3 cellular contexts compared by ENCODE assay signal in the genomic region with DNA sequence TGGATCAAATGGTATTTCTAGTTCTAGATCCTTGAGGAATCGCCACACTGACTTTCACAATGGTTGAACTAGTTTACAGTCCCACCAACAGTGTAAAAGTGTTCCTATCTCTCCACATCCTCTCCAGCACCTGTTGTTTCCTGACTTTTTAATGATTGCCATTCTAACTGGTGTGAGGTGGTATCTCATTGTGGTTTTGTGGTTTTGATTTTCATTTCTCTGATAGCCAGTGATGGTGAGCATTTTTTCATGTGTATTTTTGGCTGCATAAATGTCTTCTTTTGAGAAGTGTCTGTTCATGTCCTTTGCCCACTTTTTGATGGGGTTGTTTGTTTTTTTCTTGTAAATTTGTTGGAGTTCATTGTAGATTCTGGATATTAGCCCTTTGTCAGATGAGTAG. TPM values are rescaled to one million over a fixed set of nuclear protein-coding genes. Genes with fewer than 3 reads are reported as not detected.
DNase-seq lines count a peak whose midpoint lies in the region; ATAC-seq, FAIRE-seq and TF ChIP-seq lines count a peak whose summit lies in the region.
"Not testable (repeated sequence)": the region's sequence is repeated elsewhere in the genome, so short reads cannot be mapped to it uniquely, and the experiment has no call there.

No MANE protein-coding gene starts in this region.

- not testable (repeated sequence) for H3K27ac ChIP-seq in HEK293 (ENCODE audit: extremely low read depth, low read depth, low read length); K562 (ENCODE audit: extremely low read depth, low read depth, low read length)

- not testable (repeated sequence) for TF ChIP-seq POLR2A in K562 (conservative IDR thresholded peaks at IDR 0.05)

- POLR2A ChIA-PET in HEK293 (lab: Yijun Ruan, JAX); K562 (lab: Yijun Ruan, JAX): not testable (repeated sequence)

- intact Hi-C loops in K562 (cut with micrococcal nuclease) = not testable (repeated sequence)

- not testable (repeated sequence) for H3K4me3 ChIP-seq in HEK293 (ENCODE audit: low read depth, low read length); K562

- H3K27me3 ChIP-seq in K562 (ENCODE audit: control insufficient read depth in 2 of 2, insufficient read depth in 2 of 2, low read length in 2 of 2) = not testable (repeated sequence)

- not testable (repeated sequence) for H3K4me2 ChIP-seq in K562 (ENCODE audit: insufficient read depth, low read length)

- BruUV-seq in K562 (replicated peaks; lab: Mats Ljungman, UMichigan) = not testable (repeated sequence)

- not testable (repeated sequence) for H3K9me1 ChIP-seq in K562 (ENCODE audit: control insufficient read depth, insufficient read depth, low read length)

- not testable (repeated sequence) for TF ChIP-seq CTCF in HEK293 (tag by site-specific recombination; IDR thresholded peaks at IDR 0.05); K562 (IDR thresholded peaks at IDR 0.05 in 2 of 3, conservative IDR thresholded peaks at IDR 0.05 in 1 of 3; ENCODE audit: insufficient read depth in 2 of 3, low read depth in 1 of 3, low read length in 3 of 3)

- not testable (repeated sequence) for H3K36me3 ChIP-seq in HEK293 (ENCODE audit: control insufficient read depth in 2 of 2, insufficient read depth in 1 of 2, low read length in 2 of 2); K562 (ENCODE audit: control insufficient read depth, insufficient read depth, low read length)

- CTCF ChIA-PET in HEK293 (lab: Yijun Ruan, JAX) = interaction anchor here (1.0 kb wide), 1 partner anchor 23 kb away, joined by 3 read pairs; a partner anchor contains a TSS
- CTCF ChIA-PET in K562 (lab: Yijun Ruan, JAX; ENCODE audit: low intra/inter-chr PET ratio) = not testable (repeated sequence)

- not testable (repeated sequence) for H3K4me1 ChIP-seq in HEK293 (ENCODE audit: control insufficient read depth, insufficient read depth, low read length); K562 (replicated peaks in 1 of 2; ENCODE audit: control insufficient read depth in 2 of 2, insufficient read depth in 2 of 2, low read length in 2 of 2)

- not testable (repeated sequence) for ATAC-seq in K562

- not testable (repeated sequence) for H4K20me1 ChIP-seq in K562 (replicated peaks; ENCODE audit: control insufficient read depth, insufficient read depth, low read length)

- 8% methylated on average over 1 of the region's 1 CpG for WGBS in K562 (ENCODE audit: insufficient coverage, low coverage, missing lambda C conversion rate)

- TF ChIP-seq EP300 in K562 (IDR thresholded peaks at IDR 0.05; ENCODE audit: low read length) = not testable (repeated sequence)

- TF ChIP-seq RAD21 in K562 (CRISPR knock-in tag; conservative IDR thresholded peaks at IDR 0.05 in 1 of 2, IDR thresholded peaks at IDR 0.05 in 1 of 2) = not testable (repeated sequence)

- in situ Hi-C loops in K562 (cut with MboI) = not testable (repeated sequence)

- not testable (repeated sequence) for H3K9me3 ChIP-seq in HEK293 (ENCODE audit: control insufficient read depth, insufficient read depth, low read depth, low read length); K562 (replicated peaks; ENCODE audit: control insufficient read depth, insufficient read depth, low read depth, low read length)

- H3K79me2 ChIP-seq in K562 (ENCODE audit: control insufficient read depth, insufficient read depth, low read length) = not testable (repeated sequence)

- H2AFZ ChIP-seq in K562 (ENCODE audit: low read depth, low read length) = not testable (repeated sequence)

- FAIRE-seq in K562 (lab: Jason Lieb, UNC) = not testable (repeated sequence)

- DNase-seq in OCI-M1 (lab: John Stamatoyannopoulos, UW) = peak; percentile 14
- DNase-seq in K562 (ENCODE audit: extremely low read depth in 1 of 4, low spot score in 3 of 4) = not testable (repeated sequence)

- H3K9ac ChIP-seq in K562 (ENCODE audit: insufficient read depth in 1 of 2, low read depth in 2 of 2, low read length in 2 of 2) = not testable (repeated sequence)

TF ChIP-seq in HEK293, 187 proteins besides CTCF, POLR2A, EP300 and RAD21:
- TF ChIP-seq ZNF184 (tag by site-specific recombination; IDR thresholded peaks at IDR 0.05) = 0 out of 2 replicates have a peak, but pooled peaks have one; percentile 24
- peak; percentile 53; the same call in 1 of the 2 replicates for TF ChIP-seq SCRT2 (tag by site-specific recombination; IDR thresholded peaks at IDR 0.05)
TF ChIP-seq in HEK293: peak in this region for 2; not testable (repeated sequence) for 185.

TF ChIP-seq in K562, 482 proteins besides CTCF, POLR2A, EP300 and RAD21 (continues in another document):
- TF ChIP-seq CBFA2T3 (IDR thresholded peaks at IDR 0.05) (peak; percentile 30; the same call in 1 of the 2 replicates), ZNF184 (CRISPR knock-in tag; IDR thresholded peaks at IDR 0.05) (peak; percentile 73; the same call in 1 of the 2 replicates), ZNF764 (CRISPR knock-in tag; IDR thresholded peaks at IDR 0.05; ENCODE audit: low read depth) (peak; percentile 73), TRIM28 (IDR thresholded peaks at IDR 0.05) (0 out of 2 replicates have a peak, but pooled peaks have one; percentile 27), TRIM24 (IDR thresholded peaks at IDR 0.05) (0 out of 4 replicates have a peak, but pooled peaks have one; percentile 28 to 34)
- TF ChIP-seq, protein P1, sequence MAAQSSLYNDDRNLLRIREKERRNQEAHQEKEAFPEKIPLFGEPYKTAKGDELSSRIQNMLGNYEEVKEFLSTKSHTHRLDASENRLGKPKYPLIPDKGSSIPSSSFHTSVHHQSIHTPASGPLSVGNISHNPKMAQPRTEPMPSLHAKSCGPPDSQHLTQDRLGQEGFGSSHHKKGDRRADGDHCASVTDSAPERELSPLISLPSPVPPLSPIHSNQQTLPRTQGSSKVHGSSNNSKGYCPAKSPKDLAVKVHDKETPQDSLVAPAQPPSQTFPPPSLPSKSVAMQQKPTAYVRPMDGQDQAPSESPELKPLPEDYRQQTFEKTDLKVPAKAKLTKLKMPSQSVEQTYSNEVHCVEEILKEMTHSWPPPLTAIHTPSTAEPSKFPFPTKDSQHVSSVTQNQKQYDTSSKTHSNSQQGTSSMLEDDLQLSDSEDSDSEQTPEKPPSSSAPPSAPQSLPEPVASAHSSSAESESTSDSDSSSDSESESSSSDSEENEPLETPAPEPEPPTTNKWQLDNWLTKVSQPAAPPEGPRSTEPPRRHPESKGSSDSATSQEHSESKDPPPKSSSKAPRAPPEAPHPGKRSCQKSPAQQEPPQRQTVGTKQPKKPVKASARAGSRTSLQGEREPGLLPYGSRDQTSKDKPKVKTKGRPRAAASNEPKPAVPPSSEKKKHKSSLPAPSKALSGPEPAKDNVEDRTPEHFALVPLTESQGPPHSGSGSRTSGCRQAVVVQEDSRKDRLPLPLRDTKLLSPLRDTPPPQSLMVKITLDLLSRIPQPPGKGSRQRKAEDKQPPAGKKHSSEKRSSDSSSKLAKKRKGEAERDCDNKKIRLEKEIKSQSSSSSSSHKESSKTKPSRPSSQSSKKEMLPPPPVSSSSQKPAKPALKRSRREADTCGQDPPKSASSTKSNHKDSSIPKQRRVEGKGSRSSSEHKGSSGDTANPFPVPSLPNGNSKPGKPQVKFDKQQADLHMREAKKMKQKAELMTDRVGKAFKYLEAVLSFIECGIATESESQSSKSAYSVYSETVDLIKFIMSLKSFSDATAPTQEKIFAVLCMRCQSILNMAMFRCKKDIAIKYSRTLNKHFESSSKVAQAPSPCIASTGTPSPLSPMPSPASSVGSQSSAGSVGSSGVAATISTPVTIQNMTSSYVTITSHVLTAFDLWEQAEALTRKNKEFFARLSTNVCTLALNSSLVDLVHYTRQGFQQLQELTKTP (IDR thresholded peaks at IDR 0.05; ENCODE audit: low read depth in 1 of 2, partially characterized antibody in 2 of 2) = peak in 1 of 2 experiments; percentile 93

RNA-seq across cellular contexts. Expression of a gene that starts 6.8 kb away (rescaled TPM):
- 7.4 and 8.8 TPM in 2 replicates for total RNA-seq in K562 (2011; cell fraction: chromatin; rRNA removed; ENCODE audit: low replicate concordance)
- 5.7 and 11.1 TPM in 2 replicates for total RNA-seq in K562 (2011; cell fraction: nucleolus; rRNA removed)
- 7.6 and 8.1 TPM in 2 replicates for total RNA-seq in K562 (2011; cell fraction: nucleoplasm; rRNA removed)
- total RNA-seq in K562 (2014; rRNA removed) (12.0 and 18.0 TPM in 2 replicates), K562 (2014; rRNA removed; fragmentation: Illumina TruSeq; extraction: Trizol) (9.7 and 12.7 TPM in 2 replicates), K562 (2015; rRNA removed; fragmentation: Illumina TruSeq; extraction: Trizol) (7.2 and 7.3 TPM in 2 replicates), K562 (2021) (9.1 and 9.6 TPM in 2 replicates)
- polyA plus RNA-seq in K562 (2011; rRNA removed) (12.5 and 12.9 TPM in 2 replicates), K562 (2014; fragmentation: Illumina TruSeq; extraction: Trizol) (6.2 and 6.5 TPM in 2 replicates), K562 (2014; fragmentation: Nextera tagmentation; extraction: Ambion mirVana) (1 to 10 TPM; 1.6 to 2.2 TPM), K562 (2014; rRNA removed) (10.9 and 12.5 TPM in 2 replicates)
- polyA plus RNA-seq in K562 (2011; cell fraction: cytosol; rRNA removed) = 7.9 and 14.9 TPM in 2 replicates
- polyA plus RNA-seq in K562 (2011; cell fraction: nucleus; rRNA removed) = 5.3 and 7.8 TPM in 2 replicates
- 6.7 and 6.8 TPM in 2 replicates for polyA plus RNA-seq in K562 (2012)
- polyA minus RNA-seq in K562 (2011; rRNA and poly(A)+ RNA removed) = 12.9 and 14.7 TPM in 2 replicates
- polyA minus RNA-seq in K562 (2011; cell fraction: cytosol; rRNA and poly(A)+ RNA removed) = 2.7 and 5.4 TPM in 2 replicates
- 11.0 and 12.4 TPM in 2 replicates for polyA minus RNA-seq in K562 (2011; cell fraction: nucleus; rRNA and poly(A)+ RNA removed)

RNA-seq across cellular contexts. Expression of a gene that starts 23.3 kb away (rescaled TPM):
- total RNA-seq in K562 (2011; cell fraction: chromatin; rRNA removed; ENCODE audit: low replicate concordance) = 17.0 and 33.7 TPM in 2 replicates
- 7.8 and 10.1 TPM in 2 replicates for total RNA-seq in K562 (2011; cell fraction: nucleolus; rRNA removed)
- 10.5 and 10.6 TPM in 2 replicates for total RNA-seq in K562 (2011; cell fraction: nucleoplasm; rRNA removed)
- total RNA-seq in K562 (2014; rRNA removed) = 10.4 and 11.6 TPM in 2 replicates
- 12.7 and 15.3 TPM in 2 replicates for total RNA-seq in K562 (2014; rRNA removed; fragmentation: Illumina TruSeq; extraction: Trizol)
- total RNA-seq in K562 (2015; rRNA removed; fragmentation: Illumina TruSeq; extraction: Trizol) = 9.2 and 9.9 TPM in 2 replicates
- 11.7 and 13.0 TPM in 2 replicates for total RNA-seq in K562 (2021)
- polyA plus RNA-seq in K562 (2011; rRNA removed) = 7.9 and 9.1 TPM in 2 replicates
- polyA plus RNA-seq in K562 (2011; cell fraction: cytosol; rRNA removed) = 2.1 and 3.6 TPM in 2 replicates
- polyA plus RNA-seq in K562 (2011; cell fraction: nucleus; rRNA removed) = 6.2 and 8.7 TPM in 2 replicates
- 6.6 and 6.7 TPM in 2 replicates for polyA plus RNA-seq in K562 (2012)
- polyA plus RNA-seq in K562 (2014; fragmentation: Illumina TruSeq; extraction: Trizol) = 8.6 and 10.4 TPM in 2 replicates
- polyA plus RNA-seq in K562 (2014; fragmentation: Nextera tagmentation; extraction: Ambion mirVana) = 1 to 10 TPM; 2.2 to 3.3 TPM
- polyA plus RNA-seq in K562 (2014; rRNA removed) = 6.9 and 7.3 TPM in 2 replicates
- polyA minus RNA-seq in K562 (2011; rRNA and poly(A)+ RNA removed) = 13.9 and 23.8 TPM in 2 replicates
- polyA minus RNA-seq in K562 (2011; cell fraction: cytosol; rRNA and poly(A)+ RNA removed) = 5.1 and 5.8 TPM in 2 replicates
- polyA minus RNA-seq in K562 (2011; cell fraction: nucleus; rRNA and poly(A)+ RNA removed) = 9.0 and 19.5 TPM in 2 replicates
